ENCODE assay signal across 1 cellular context in genomic region chr6:125001684-125002083, GRCh38.
TF ChIP-seq lines count a peak whose summit lies in the region.

No MANE protein-coding gene starts in this region.

TF ChIP-seq in WTC11, 78 proteins besides CTCF, POLR2A, EP300 and RAD21 (continued from another document):
- TF ChIP-seq PREB (CRISPR knock-in tag; IDR thresholded peaks at IDR 0.05; ENCODE audit: borderline replicate concordance), result no peak
- no peak for TF ChIP-seq MYBL2 (CRISPR knock-in tag; IDR thresholded peaks at IDR 0.05)
- no peak for TF ChIP-seq JUN (CRISPR knock-in tag; IDR thresholded peaks at IDR 0.05)
- no peak for TF ChIP-seq ZNF416 (CRISPR knock-in tag; IDR thresholded peaks at IDR 0.05)
- TF ChIP-seq ZNF423 (CRISPR knock-in tag; IDR thresholded peaks at IDR 0.05), result no peak
- no peak for TF ChIP-seq SMAD3 (CRISPR knock-in tag; IDR thresholded peaks at IDR 0.05; ENCODE audit: borderline replicate concordance)
